1 cellular context compared by ENCODE assay signal in genomic region chr4:20383283-20383682, GRCh38.
TF ChIP-seq lines count a peak whose summit lies in the region.

No MANE protein-coding gene starts in this region.

TF ChIP-seq in SK-N-SH treated with all-trans-retinoic acid at 6 μM for 48 hours, 23 proteins besides CTCF, POLR2A, EP300 and RAD21 (continued from another document):
- TF ChIP-seq CSRNP3 (CRISPR knock-in tag; IDR thresholded peaks at IDR 0.05), result no peak
- no peak for TF ChIP-seq CREB5 (CRISPR knock-in tag; IDR thresholded peaks at IDR 0.05; ENCODE audit: low read depth)
- no peak for TF ChIP-seq OSR1 (CRISPR knock-in tag; IDR thresholded peaks at IDR 0.05)
- TF ChIP-seq TSHZ2 (CRISPR knock-in tag; IDR thresholded peaks at IDR 0.05), result no peak
